15 cellular contexts compared by ENCODE assay signal in the genomic region with DNA sequence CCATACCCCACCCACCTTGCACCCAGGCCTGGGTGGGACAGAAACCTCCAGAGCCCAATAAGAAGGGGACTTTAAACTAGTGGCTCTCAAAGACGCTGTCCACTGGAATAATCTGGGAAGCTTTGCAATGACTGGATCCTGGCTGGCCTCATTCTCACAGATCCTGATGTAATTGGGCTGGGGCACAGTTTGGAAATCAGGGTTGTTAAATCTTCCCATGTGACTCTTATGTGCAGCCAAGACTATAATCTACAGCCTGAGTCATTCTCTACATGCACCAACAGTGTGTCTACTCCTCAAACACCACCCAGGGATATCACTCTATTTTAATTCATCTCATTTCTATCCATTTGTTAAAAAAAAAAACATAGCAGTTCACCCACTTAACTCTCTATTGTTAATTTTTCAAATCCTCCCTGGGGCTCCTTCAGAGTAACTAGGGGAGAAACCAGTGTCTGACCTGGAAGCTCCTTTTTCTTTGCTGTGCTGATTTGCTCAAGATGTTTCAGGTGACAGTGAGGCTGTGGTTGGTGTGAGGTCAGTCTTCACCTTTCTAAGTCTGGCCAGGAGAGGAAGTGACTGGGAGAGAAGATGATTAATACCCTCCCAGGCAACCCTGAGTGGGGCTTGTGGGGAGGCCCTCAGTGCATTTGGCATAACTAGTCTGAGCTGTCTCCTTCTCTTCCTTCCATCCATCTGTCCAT.
DNase-seq lines count a peak whose midpoint lies in the region; ATAC-seq and TF ChIP-seq lines count a peak whose summit lies in the region.
"Had no signal": no experiment of that assay in that cellular context is flagged by ENCODE, and none has a peak within 500 bp of the region (broad histone marks: within the 10 kb centered on the region; RNA-seq: fewer than 3 reads in every experiment).

No MANE protein-coding gene starts in this region.

- H3K27me3 Mint-ChIP-seq in activated T-cell treated with anti-CD3 and anti-CD28 coated beads, Interleukin-2, amount 50 U/mL, for 72 hours (ENCODE audit: low read depth): peaks cover 11% of the 10 kb centered on the region
- H3K27me3 Mint-ChIP-seq in CD4-positive, alpha-beta memory T cell: no peaks in the 10 kb centered on the region

- H3K4me1 Mint-ChIP-seq in activated T-cell treated with anti-CD3 and anti-CD28 coated beads, Interleukin-2, amount 50 U/mL, for 72 hours (ENCODE audit: low read depth): peaks cover 9% of the 10 kb centered on the region
- peaks cover 0 to 7% (median 4%) of the 10 kb centered on the region in 4 donors for H3K4me1 Mint-ChIP-seq in CD4-positive, alpha-beta memory T cell
- H3K4me1 Mint-ChIP-seq: memory B cell had no signal

- intact Hi-C loops in CD4-positive, alpha-beta memory T cell (cut with micrococcal nuclease): no loop called here

- no peaks in the 10 kb centered on the region for H3K9me3 Mint-ChIP-seq in activated T-cell treated with anti-CD3 and anti-CD28 coated beads, Interleukin-2, amount 50 U/mL, for 72 hours
- peaks cover 0 to 2% (median 0%) of the 10 kb centered on the region in 8 donors for H3K9me3 Mint-ChIP-seq in CD4-positive, alpha-beta memory T cell
- H3K9me3 Mint-ChIP-seq: CD8-positive, alpha-beta T cell; memory B cell had no signal

- H3K4me1 ChIP-seq in right atrium auricular region (no peaks in the 10 kb centered on the region), suprapubic skin (peaks cover 25% of the 10 kb centered on the region)
- no peaks in the 10 kb centered on the region for H3K4me1 ChIP-seq in CD4-positive, alpha-beta memory T cell (ENCODE audit: insufficient read depth, low read length)

- no peaks in the 10 kb centered on the region for H3K27me3 ChIP-seq in right atrium auricular region
- H3K27me3 ChIP-seq in suprapubic skin: no peaks in the 10 kb centered on the region
- H3K27me3 ChIP-seq in CD4-positive, alpha-beta memory T cell (ENCODE audit: insufficient read depth, low read length): no peaks in the 10 kb centered on the region

- peak in 1 of 2 donors; percentile 24 for DNase-seq in activated T-cell treated with anti-CD3 and anti-CD28 coated beads, Interleukin-2, amount 50 U/mL, for 72 hours
- DNase-seq in activated T-cell treated with anti-CD3 and anti-CD28 coated beads for 4 hours (no peak), right atrium auricular region (ENCODE audit: low spot score) (peak; percentile 67), suprapubic skin (ENCODE audit: low spot score in 2 of 2) (no peak), HCEC 1CT (no peak)
- DNase-seq in CD4-positive, alpha-beta memory T cell: no peak
- DNase-seq: GF-D8, NCI-H1436 treated with DMSO at 0.1 percent for 48 hours, NCI-H510A treated with DMSO at 0.1 percent for 48 hours, PC-9 had no signal

- POLR2A ChIA-PET in CD4-positive, alpha-beta memory T cell (lab: Charles Lee; ENCODE audit: partially characterized antibody): interaction anchor here (0.5 to 1.4 kb wide), 2 partner anchors 11 to 15 kb away, joined by 3 read pairs; no protein-coding TSS in a partner anchor

- ATAC-seq in activated T-cell treated with anti-CD3 and anti-CD28 coated beads, Interleukin-2, amount 50 U/mL, for 72 hours (replicated peaks in 1 of 2): peak; percentile 76 to 87
- ATAC-seq in HG03442 (IDR thresholded peaks at IDR 0.05; ENCODE audit: unreplicated experiment): peak; percentile 87
- ATAC-seq in GM21825 (IDR thresholded peaks at IDR 0.05; ENCODE audit: unreplicated experiment): no peak
- ATAC-seq: CD8-positive, alpha-beta T cell had no signal

- no peak overlapping the region for H3K4me3 Mint-ChIP-seq in activated T-cell treated with anti-CD3 and anti-CD28 coated beads, Interleukin-2, amount 50 U/mL, for 72 hours
- no peak overlapping the region for H3K4me3 Mint-ChIP-seq in CD4-positive, alpha-beta memory T cell
- H3K4me3 Mint-ChIP-seq: CD8-positive, alpha-beta T cell; memory B cell had no signal

- no peak for TF ChIP-seq POLR2A in suprapubic skin (IDR thresholded peaks at IDR 0.05)

- no peak overlapping the region for H3K4me3 ChIP-seq in right atrium auricular region
- H3K4me3 ChIP-seq in suprapubic skin: no peak overlapping the region
- no peak overlapping the region for H3K4me3 ChIP-seq in CD4-positive, alpha-beta memory T cell (ENCODE audit: low read length in 2 of 2)
- H3K4me3 ChIP-seq: PC-9 had no signal

- CTCF ChIA-PET in CD4-positive, alpha-beta memory T cell (lab: Charles Lee; ENCODE audit: partially characterized antibody): interaction anchor here (1.5 kb wide), 1 partner anchor 15 kb away, joined by 3 read pairs; no protein-coding TSS in a partner anchor

- no peaks in the 10 kb centered on the region for H3K36me3 Mint-ChIP-seq in activated T-cell treated with anti-CD3 and anti-CD28 coated beads, Interleukin-2, amount 50 U/mL, for 72 hours (ENCODE audit: insufficient read depth in 2 of 2)
- H3K36me3 Mint-ChIP-seq in CD4-positive, alpha-beta memory T cell: no peaks in the 10 kb centered on the region
- H3K36me3 Mint-ChIP-seq: CD8-positive, alpha-beta T cell; memory B cell had no signal

- 23% methylated on average over 1 of the region's 1 CpG for WGBS in suprapubic skin

- no peak for TF ChIP-seq EP300 in suprapubic skin (IDR thresholded peaks at IDR 0.05)

- no peaks in the 10 kb centered on the region for H3K9me3 ChIP-seq in right atrium auricular region
- no peaks in the 10 kb centered on the region for H3K9me3 ChIP-seq in suprapubic skin
- no peaks in the 10 kb centered on the region for H3K9me3 ChIP-seq in CD4-positive, alpha-beta memory T cell (ENCODE audit: control insufficient read depth in 1 of 2, low read length in 2 of 2)

- TF ChIP-seq CTCF in right atrium auricular region (IDR thresholded peaks at IDR 0.05) (no peak), suprapubic skin (IDR thresholded peaks at IDR 0.05) (no peak)

- H3K27ac Mint-ChIP-seq in activated T-cell treated with anti-CD3 and anti-CD28 coated beads, Interleukin-2, amount 50 U/mL, for 72 hours: no peak overlapping the region
- H3K27ac Mint-ChIP-seq in CD4-positive, alpha-beta memory T cell: no peak overlapping the region
- H3K27ac Mint-ChIP-seq: CD8-positive, alpha-beta T cell; memory B cell had no signal

- H3K36me3 ChIP-seq in right atrium auricular region: no peaks in the 10 kb centered on the region
- no peaks in the 10 kb centered on the region for H3K36me3 ChIP-seq in suprapubic skin
- no peaks in the 10 kb centered on the region for H3K36me3 ChIP-seq in CD4-positive, alpha-beta memory T cell (ENCODE audit: insufficient read depth, low read length)

- H3K27ac ChIP-seq in right atrium auricular region (no peak overlapping the region), suprapubic skin (peak overlapping the region; percentile 20)
- no peak overlapping the region for H3K27ac ChIP-seq in CD4-positive, alpha-beta memory T cell (ENCODE audit: low read depth, low read length)
- H3K27ac ChIP-seq: PC-9, VCaP had no signal
